Comparison of ENCODE assay signal across 14 cellular contexts in the genomic region with DNA sequence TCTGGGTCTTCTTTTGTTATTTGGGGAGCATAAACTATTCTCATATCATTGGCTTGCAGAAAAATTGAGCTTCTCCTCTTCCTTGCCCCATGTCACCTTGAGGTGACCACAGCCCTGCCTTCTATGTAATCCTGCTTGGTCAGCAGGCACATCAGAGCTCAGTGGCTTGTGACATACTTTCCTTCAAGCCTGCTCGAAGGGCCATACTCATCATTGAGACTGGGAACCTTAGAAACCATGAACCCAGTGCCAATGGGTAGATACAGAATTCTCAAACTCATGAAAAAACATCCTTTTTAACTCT. TPM values are rescaled to one million over a fixed set of nuclear protein-coding genes. Genes with fewer than 3 reads are reported as not detected.
A peak's percentile ranks its signal among the peaks of the same experiment; 100 is the strongest.
DNase-seq lines count a peak whose midpoint lies in the region; ATAC-seq and TF ChIP-seq lines count a peak whose summit lies in the region.
"Had no signal": no experiment of that assay in that cellular context is flagged by ENCODE, and none has a peak within 500 bp of the region (broad histone marks: within the 10 kb centered on the region; RNA-seq: fewer than 3 reads in every experiment).

No MANE protein-coding gene starts in this region.

- H3K4me3 Mint-ChIP-seq in effector memory CD8-positive, alpha-beta T cell, result peak overlapping the region; percentile 47 to 76

- DNase-seq in GM12865 (ENCODE audit: low read depth) (no peak), MM.1S (peak; percentile 97), GM19240 (ENCODE audit: insufficient read length, low spot score) (no peak), H7 (no peak)
- DNase-seq in effector memory CD8-positive, alpha-beta T cell, result no peak
- no peak for DNase-seq in stimulated activated CD4-positive, alpha-beta T cell treated with anti-CD3 and anti-CD28 coated beads, Interleukin-4, amount 100 ng/mL, for 24 hours
- DNase-seq: foreskin fibroblast; NCI-H1436 treated with DMSO at 0.1 percent for 48 hours; pancreas; stimulated activated CD4-positive, alpha-beta T cell treated with anti-CD3 and anti-CD28 coated beads, Interleukin-1b, Interleukin-23, amount 100 ng/mL, for 48 hours; substantia nigra had no signal

- H3K4me3 ChIP-seq in GM12865 (ENCODE audit: low read depth, low read length), result peak overlapping the region; percentile 11; the same call in 1 of the 2 replicates
- peak overlapping the region; percentile 28 for H3K4me3 ChIP-seq in MM.1S (ENCODE audit: low read length)
- H3K4me3 ChIP-seq in H7 (ENCODE audit: insufficient read depth, low read depth, low read length), result no peak overlapping the region
- H3K4me3 ChIP-seq: pancreas had no signal

- H3K4me1 ChIP-seq in MM.1S (ENCODE audit: low read length), result peaks cover 76% of the 10 kb centered on the region
- H3K4me1 ChIP-seq: pancreas had no signal

- no peaks in the 10 kb centered on the region for H3K9me3 ChIP-seq in MM.1S (replicated peaks; ENCODE audit: insufficient read depth, low read length)
- H3K9me3 ChIP-seq: pancreas had no signal

- H3K27ac Mint-ChIP-seq in effector memory CD8-positive, alpha-beta T cell, result peak overlapping the region; percentile 81 to 88

- peak; percentile 25 for ATAC-seq in GM19463 (IDR thresholded peaks at IDR 0.05; ENCODE audit: unreplicated experiment)
- no peak for ATAC-seq in effector memory CD8-positive, alpha-beta T cell (replicated peaks)
- no peak for ATAC-seq in HG03139 (IDR thresholded peaks at IDR 0.05; ENCODE audit: unreplicated experiment)
- ATAC-seq: pancreas had no signal

- H3K36me3 ChIP-seq in MM.1S (replicated peaks; ENCODE audit: insufficient read depth, low read length) (no peaks in the 10 kb centered on the region), H7 (replicated peaks; ENCODE audit: control insufficient read depth, insufficient read depth, low read length) (no peaks in the 10 kb centered on the region)
- H3K36me3 ChIP-seq: pancreas had no signal

- H3K9me2 ChIP-seq in MM.1S (replicated peaks; ENCODE audit: insufficient read depth, low read length), result no peaks in the 10 kb centered on the region

- H3K27me3 ChIP-seq in MM.1S (replicated peaks; ENCODE audit: insufficient read depth, low read length) (no peaks in the 10 kb centered on the region), H7 (ENCODE audit: control insufficient read depth, insufficient read depth, low read length) (no peaks in the 10 kb centered on the region)

- TF ChIP-seq CTCF in GM12865 (IDR thresholded peaks at IDR 0.05; ENCODE audit: insufficient read depth, low read depth, low read length, missing control alignments), result no peak
- no peak for TF ChIP-seq CTCF in MM.1S (IDR thresholded peaks at IDR 0.05; ENCODE audit: low read length)

- H3K36me3 Mint-ChIP-seq in effector memory CD8-positive, alpha-beta T cell (ENCODE audit: insufficient read depth), result peaks cover 5% of the 10 kb centered on the region

- H3K27me3 Mint-ChIP-seq in effector memory CD8-positive, alpha-beta T cell, result no peaks in the 10 kb centered on the region

- H2AFZ ChIP-seq in MM.1S (ENCODE audit: low read length), result no peak overlapping the region

- peaks cover 9% of the 10 kb centered on the region; the same call in 1 of the 2 replicates for H3K79me2 ChIP-seq in MM.1S (ENCODE audit: low read length)

- no peaks in the 10 kb centered on the region for H4K20me1 ChIP-seq in MM.1S (ENCODE audit: insufficient read depth, low read length)

- peaks cover 61 to 67% of the 10 kb centered on the region in 2 donors for H3K4me1 Mint-ChIP-seq in effector memory CD8-positive, alpha-beta T cell (ENCODE audit: low read depth in 2 of 2)

- H3K27ac ChIP-seq in MM.1S (ENCODE audit: low read length), result peak overlapping the region; percentile 99
- H3K27ac ChIP-seq: pancreas, VCaP had no signal

- H3F3A ChIP-seq in MM.1S (ENCODE audit: insufficient read depth, low read length), result peaks cover 43% of the 10 kb centered on the region

- H3K9me3 Mint-ChIP-seq in effector memory CD8-positive, alpha-beta T cell, result peaks cover 3 to 7% of the 10 kb centered on the region in 2 donors

- peak overlapping the region; percentile 97 for H3K4me2 ChIP-seq in MM.1S (ENCODE audit: low read depth, low read length)

- H3K9ac ChIP-seq in MM.1S (ENCODE audit: low read length), result peak overlapping the region; percentile 83

RNA-seq across cellular contexts. Expression of a gene that starts 3.7 kb away (rescaled TPM):
- total RNA-seq in H7 (2014; rRNA removed; shearing (Covaris generic)), result not detected in 2 replicates

RNA-seq across cellular contexts. Expression of a gene that starts 20.5 kb away (rescaled TPM):
- not detected in 2 replicates for total RNA-seq in H7 (2014; rRNA removed; shearing (Covaris generic))

RNA-seq across cellular contexts. Expression of a gene that starts 56.8 kb away (rescaled TPM):
- not detected in 2 replicates for total RNA-seq in H7 (2014; rRNA removed; shearing (Covaris generic))
